Comparison of ENCODE assay signal across 8 cellular contexts in genomic region chr15:50424066-50424890, GRCh38. TPM values are rescaled to one million over a fixed set of nuclear protein-coding genes. Genes with fewer than 3 reads are reported as not detected.
DNase-seq lines count a peak whose midpoint lies in the region; ATAC-seq lines count a peak whose summit lies in the region.

Gene USP8, plus strand, starts transcription at chr15:50424405. Its CDS starts 14,669 bp downstream, at chr15:50439074.

- H3K9me3 Mint-ChIP-seq in dendritic cell treated with granulocyte-macrophage colony-stimulating factor and Interleukin-4, amounts not matched to agents 40 ng/mL and 50 ng/mL, for 4 days = no peaks in the 10 kb centered on the region

- intact Hi-C loops in dendritic cell treated with granulocyte-macrophage colony-stimulating factor and Interleukin-4, amounts not matched to agents 40 ng/mL and 50 ng/mL, for 4 days (cut with micrococcal nuclease) = loop anchor here (1.0 kb wide), 1 partner anchor 69 kb away; the partner anchor contains the start of gene GABPB1

- peak within 1 kb of the TSS; percentile 94 for H3K4me3 Mint-ChIP-seq in dendritic cell treated with granulocyte-macrophage colony-stimulating factor and Interleukin-4, amounts not matched to agents 40 ng/mL and 50 ng/mL, for 4 days

- H3K36me3 Mint-ChIP-seq in dendritic cell treated with granulocyte-macrophage colony-stimulating factor and Interleukin-4, amounts not matched to agents 40 ng/mL and 50 ng/mL, for 4 days (ENCODE audit: low read depth) = peaks cover 34% of the 10 kb centered on the region

- peak; percentile 55 to 97 (median 94) for DNase-seq in C1 segment of cervical spinal cord (lab: John Stamatoyannopoulos, UW)
- DNase-seq in NCI-H748 treated with DMSO at 0.1 percent for 48 hours (lab: John Stamatoyannopoulos, UW) = peak; percentile 87
- peak; percentile 86 to 88 for DNase-seq in activated CD4-positive, alpha-beta T cell treated with anti-CD3 and anti-CD28 coated beads, Interleukin-2, amount 50 U/mL, for 24 hours (ENCODE audit: low read depth in 1 of 2, low spot score in 1 of 2)
- DNase-seq in left lobe of liver (ENCODE audit: low spot score) = peak; percentile 96
- DNase-seq in stimulated activated CD4-positive, alpha-beta T cell treated with anti-CD3 and anti-CD28 coated beads, Interleukin-2, amount 100 ng/mL, for 4 hours (ENCODE audit: low read depth) = peak; percentile 85

- ATAC-seq in GM19372 (IDR thresholded peaks at IDR 0.05; ENCODE audit: low read depth, unreplicated experiment) (peak; percentile 97), HG03558 (IDR thresholded peaks at IDR 0.05; ENCODE audit: extremely low read depth, unreplicated experiment) (peak; percentile 87), left lobe of liver (peak; percentile 96)

- H3K27ac Mint-ChIP-seq in dendritic cell treated with granulocyte-macrophage colony-stimulating factor and Interleukin-4, amounts not matched to agents 40 ng/mL and 50 ng/mL, for 4 days = peak within 1 kb of the TSS; percentile 96

- H3K27me3 Mint-ChIP-seq in dendritic cell treated with granulocyte-macrophage colony-stimulating factor and Interleukin-4, amounts not matched to agents 40 ng/mL and 50 ng/mL, for 4 days = no peaks in the 10 kb centered on the region

- peaks cover 29% of the 10 kb centered on the region for H3K4me1 Mint-ChIP-seq in dendritic cell treated with granulocyte-macrophage colony-stimulating factor and Interleukin-4, amounts not matched to agents 40 ng/mL and 50 ng/mL, for 4 days (ENCODE audit: low read depth)

RNA-seq across cellular contexts. Expression of gene USP8, which starts in this region (rescaled TPM):
- total RNA-seq in left lobe of liver = 27.4 TPM

Comparison
In these comparisons a context has a peak if more than half of its experiments do, and no peak if none do; other contexts are left out.
1. Peak in every context shown above with its lines: DNase-seq and ATAC-seq.